ENCODE assay signal across 22 cellular contexts in genomic region chr1:59617418-59617817, GRCh38.
"Had no signal": no experiment of that assay in that cellular context is flagged by ENCODE, and none has a peak within 500 bp of the region (broad histone marks: within the 10 kb centered on the region; RNA-seq: fewer than 3 reads in every experiment).

No MANE protein-coding gene starts in this region.

- ATAC-seq: Panc1, PC-3 had no signal

- H3K27ac ChIP-seq: RWPE1 had no signal

- DNase-seq: KBM-7; MV-4-11; NCI-H1048; NCI-H1105; NCI-H1417; NCI-H1436 treated with DMSO at 0.1 percent for 48 hours; NCI-H1694; NCI-H187 treated with DMSO at 0.1 percent for 48 hours; NCI-H2029 treated with DMSO at 0.1 percent for 48 hours; NCI-H2171 treated with DMSO at 0.1 percent for 48 hours; NCI-H345; NCI-H446 treated with DMSO at 0.1 percent for 48 hours; NCI-H510A treated with DMSO at 0.1 percent for 48 hours; NCI-H526 treated with DMSO at 0.1 percent for 48 hours; NCI-H748 treated with DMSO at 0.1 percent for 48 hours; NK-92 treated with Interleukin-12 subunit alpha and Interleukin-12 subunit beta, amount 100 ng/mL, for 24 hours; PC-3; SHP77; SW 1271; T-helper 1 cell had no signal
